22 cellular contexts compared by ENCODE assay signal in genomic region chr7:6571160-6571779, GRCh38. TPM values are rescaled to one million over a fixed set of nuclear protein-coding genes. Genes with fewer than 3 reads are reported as not detected.
A peak's percentile ranks its signal among the peaks of the same experiment; 100 is the strongest.
DNase-seq lines count a peak whose midpoint lies in the region; ATAC-seq, FAIRE-seq and TF ChIP-seq lines count a peak whose summit lies in the region.
"Had no signal": no experiment of that assay in that cellular context is flagged by ENCODE, and none has a peak within 500 bp of the region (broad histone marks: within the 10 kb centered on the region; RNA-seq: fewer than 3 reads in every experiment).

No MANE protein-coding gene starts in this region.

- TF ChIP-seq EP300 in GM12878 (IDR thresholded peaks at IDR 0.05; ENCODE audit: borderline replicate concordance in 1 of 2, control insufficient read depth in 1 of 2, low read depth in 2 of 2, low read length in 2 of 2): no peak

- H3K4me3 ChIP-seq in GM12878: no peak overlapping the region
- H3K4me3 ChIP-seq in neural progenitor cell: no peak overlapping the region
- H3K4me3 ChIP-seq: lung, right atrium auricular region, transverse colon had no signal

- H3K4me2 ChIP-seq in GM12878 (ENCODE audit: control insufficient read depth, insufficient read depth) (no peak overlapping the region), neural progenitor cell (no peak overlapping the region)

- 28% methylated on average over 7 of the region's 7 CpGs for WGBS in GM12878 (ENCODE audit: insufficient coverage, insufficient replicate concordance, low lambda C conversion rate, missing lambda C conversion rate)

- SMC1A ChIA-PET in GM12878 (lab: Charles Lee; ENCODE audit: uncharacterized antibody, unreplicated experiment): no interaction called here

- H3K27ac ChIP-seq in GM12878 (ENCODE audit: control insufficient read depth, insufficient read depth) (no peak overlapping the region), neural progenitor cell (no peak overlapping the region)
- H3K27ac ChIP-seq: right atrium auricular region, transverse colon had no signal

- TF ChIP-seq RAD21 in GM12878 (IDR thresholded peaks at IDR 0.05; ENCODE audit: insufficient read depth, low read depth, low read length): no peak

- H3K9ac ChIP-seq in GM12878 (ENCODE audit: control insufficient read depth, insufficient read depth, low read length) (no peak overlapping the region), neural progenitor cell (no peak overlapping the region)

- H3K9me3 ChIP-seq in GM12878 (replicated peaks; ENCODE audit: control insufficient read depth, insufficient read depth, low read length) (no peaks in the 10 kb centered on the region), neural progenitor cell (ENCODE audit: low read depth) (no peaks in the 10 kb centered on the region)
- H3K9me3 ChIP-seq: Caco-2, right atrium auricular region, transverse colon had no signal

- POLR2A ChIA-PET in GM12878 (lab: Charles Lee): interaction anchor here (0.6 kb wide), 1 partner anchor 323 kb away, joined by 5 read pairs; no protein-coding TSS in a partner anchor

- no peak overlapping the region for H3K4me3 Mint-ChIP-seq in activated naive CD8-positive, alpha-beta T cell treated with anti-CD3 and anti-CD28 coated beads, Interleukin-2, amount 50 U/mL, for 24 hours
- H3K4me3 Mint-ChIP-seq in activated naive CD8-positive, alpha-beta T cell treated with anti-CD3 and anti-CD28 coated beads for 36 hours: no peak overlapping the region
- no peak overlapping the region for H3K4me3 Mint-ChIP-seq in neural progenitor cell
- H3K4me3 Mint-ChIP-seq: central memory CD8-positive, alpha-beta T cell; T-helper 17 cell; WTC11 had no signal

- no peaks in the 10 kb centered on the region for H3K36me3 Mint-ChIP-seq in activated naive CD8-positive, alpha-beta T cell treated with anti-CD3 and anti-CD28 coated beads, Interleukin-2, amount 50 U/mL, for 24 hours (ENCODE audit: low read depth)
- no peaks in the 10 kb centered on the region for H3K36me3 Mint-ChIP-seq in activated naive CD8-positive, alpha-beta T cell treated with anti-CD3 and anti-CD28 coated beads for 36 hours
- H3K36me3 Mint-ChIP-seq in neural progenitor cell: no peaks in the 10 kb centered on the region
- H3K36me3 Mint-ChIP-seq: WTC11 had no signal

- H3K36me3 ChIP-seq in GM12878 (ENCODE audit: control insufficient read depth in 2 of 2, insufficient read depth in 2 of 2, low read length in 1 of 2) (no peaks in the 10 kb centered on the region), neural progenitor cell (no peaks in the 10 kb centered on the region)
- H3K36me3 ChIP-seq: right atrium auricular region, transverse colon had no signal

- RAD21 ChIA-PET in GM12878 (lab: Charles Lee; ENCODE audit: unreplicated experiment): no interaction called here

- CTCF ChIA-PET in GM12878 (lab: Yijun Ruan, JAX): interaction anchor here (1.6 to 2.2 kb wide), 2 partner anchors 10 to 55 kb away, joined by 4 to 9 read pairs; no protein-coding TSS in a partner anchor

- no peak for DNase-seq in activated naive CD8-positive, alpha-beta T cell treated with anti-CD3 and anti-CD28 coated beads, Interleukin-2, amount 50 U/mL, for 24 hours
- no peak for DNase-seq in activated naive CD8-positive, alpha-beta T cell treated with anti-CD3 and anti-CD28 coated beads for 36 hours
- DNase-seq in GM12878 (ENCODE audit: low read depth, low spot score): no peak
- no peak for DNase-seq in urothelium cell line (ENCODE audit: low spot score)
- DNase-seq in cortex of kidney (lab: John Stamatoyannopoulos, UW): no peak
- DNase-seq in neural progenitor cell (ENCODE audit: low spot score): no peak
- DNase-seq: activated effector memory CD4-positive, alpha-beta T cell treated with Interleukin-2 at 50 U/mL for 16 hours; amygdala; Caco-2; effector CD4-positive, alpha-beta T cell; NCI-H187; occipital lobe; stimulated activated naive CD4-positive, alpha-beta T cell treated with Interleukin-2 at 50 U/mL for 16 hours; T-helper 17 cell; transverse colon had no signal

- TF ChIP-seq POLR2A in GM12878 (IDR thresholded peaks at IDR 0.05; ENCODE audit: low read depth, low read length): no peak

- no peaks in the 10 kb centered on the region for H3K9me3 Mint-ChIP-seq in activated naive CD8-positive, alpha-beta T cell treated with anti-CD3 and anti-CD28 coated beads, Interleukin-2, amount 50 U/mL, for 24 hours
- H3K9me3 Mint-ChIP-seq in activated naive CD8-positive, alpha-beta T cell treated with anti-CD3 and anti-CD28 coated beads for 36 hours: no peaks in the 10 kb centered on the region
- peaks cover 5% of the 10 kb centered on the region for H3K9me3 Mint-ChIP-seq in neural progenitor cell
- H3K9me3 Mint-ChIP-seq: central memory CD8-positive, alpha-beta T cell; WTC11 had no signal

- 0 out of 2 replicates have a peak, but pooled peaks cover 3% of the 10 kb centered on the region for H3K4me1 ChIP-seq in GM12878 (ENCODE audit: control insufficient read depth, insufficient read depth, low read length)
- no peaks in the 10 kb centered on the region for H3K4me1 ChIP-seq in neural progenitor cell
- H3K4me1 ChIP-seq: Caco-2, right atrium auricular region, transverse colon had no signal

- no peaks in the 10 kb centered on the region for H3K27me3 Mint-ChIP-seq in activated naive CD8-positive, alpha-beta T cell treated with anti-CD3 and anti-CD28 coated beads, Interleukin-2, amount 50 U/mL, for 24 hours
- H3K27me3 Mint-ChIP-seq in activated naive CD8-positive, alpha-beta T cell treated with anti-CD3 and anti-CD28 coated beads for 36 hours: peaks cover 3% of the 10 kb centered on the region
- H3K27me3 Mint-ChIP-seq in neural progenitor cell (ENCODE audit: insufficient read depth, low read depth): peaks cover 12% of the 10 kb centered on the region

- FAIRE-seq in GM12878 (lab: Jason Lieb, UNC) (no peak), urothelium cell line (lab: Jason Lieb, UNC) (peak; percentile 96)

- in situ Hi-C loops in GM12878 (cut with MboI): no loop called here

- H3K27me3 ChIP-seq in GM12878 (replicated peaks in 1 of 2; ENCODE audit: control insufficient read depth in 2 of 2, insufficient read depth in 2 of 2, low read length in 1 of 2) (no peaks in the 10 kb centered on the region), neural progenitor cell (no peaks in the 10 kb centered on the region)
- H3K27me3 ChIP-seq: right atrium auricular region, transverse colon had no signal

- ATAC-seq in activated naive CD8-positive, alpha-beta T cell treated with anti-CD3 and anti-CD28 coated beads, Interleukin-2, amount 50 U/mL, for 24 hours: peak; percentile 48
- ATAC-seq in HG02885 (IDR thresholded peaks at IDR 0.05; ENCODE audit: poor library complexity, unreplicated experiment): peak; percentile 61
- peak; percentile 53; the same call in 2 of the 3 replicates for ATAC-seq in GM12878
- ATAC-seq: T-helper 17 cell, WTC11 had no signal

- no peaks in the 10 kb centered on the region for H4K20me1 ChIP-seq in GM12878 (ENCODE audit: control insufficient read depth, insufficient read depth)
- H4K20me1 ChIP-seq in neural progenitor cell (ENCODE audit: low read depth): no peaks in the 10 kb centered on the region

- H2AFZ ChIP-seq in GM12878 (ENCODE audit: control insufficient read depth, low read depth, low read length): no peak overlapping the region
- no peak overlapping the region for H2AFZ ChIP-seq in neural progenitor cell (replicated peaks)

- no peak overlapping the region for H3K27ac Mint-ChIP-seq in activated naive CD8-positive, alpha-beta T cell treated with anti-CD3 and anti-CD28 coated beads, Interleukin-2, amount 50 U/mL, for 24 hours
- H3K27ac Mint-ChIP-seq in activated naive CD8-positive, alpha-beta T cell treated with anti-CD3 and anti-CD28 coated beads for 36 hours: no peak overlapping the region
- H3K27ac Mint-ChIP-seq in neural progenitor cell: no peak overlapping the region
- H3K27ac Mint-ChIP-seq: T-helper 17 cell, WTC11 had no signal

- peaks cover 5% of the 10 kb centered on the region for H3F3A ChIP-seq in neural progenitor cell (ENCODE audit: low read depth)

- TF ChIP-seq CTCF in GM12878 (IDR thresholded peaks at IDR 0.05 in 2 of 3, conservative IDR thresholded peaks at IDR 0.05 in 1 of 3; ENCODE audit: control insufficient read depth in 2 of 3, extremely low read depth in 1 of 3, insufficient read depth in 1 of 3, low read depth in 3 of 3, low read length in 3 of 3): no peak
- TF ChIP-seq CTCF in neural progenitor cell (IDR thresholded peaks at IDR 0.05): no peak

- peaks cover 3% of the 10 kb centered on the region for H3K4me1 Mint-ChIP-seq in activated naive CD8-positive, alpha-beta T cell treated with anti-CD3 and anti-CD28 coated beads, Interleukin-2, amount 50 U/mL, for 24 hours
- peaks cover 3% of the 10 kb centered on the region for H3K4me1 Mint-ChIP-seq in activated naive CD8-positive, alpha-beta T cell treated with anti-CD3 and anti-CD28 coated beads for 36 hours
- peaks cover 2% of the 10 kb centered on the region for H3K4me1 Mint-ChIP-seq in neural progenitor cell
- H3K4me1 Mint-ChIP-seq: central memory CD8-positive, alpha-beta T cell; WTC11 had no signal

- intact Hi-C loops in GM12878 (cut with micrococcal nuclease; ENCODE audit: unreplicated experiment): loop anchor here (5.0 kb wide), 1 partner anchor 54 kb away; no protein-coding TSS in a partner anchor

- no peaks in the 10 kb centered on the region for H3K79me2 ChIP-seq in GM12878 (ENCODE audit: control insufficient read depth, insufficient read depth, low read length)
- no peaks in the 10 kb centered on the region for H3K79me2 ChIP-seq in neural progenitor cell (ENCODE audit: low read depth)

- no TSS peak for BruUV-seq in GM12878 (replicated peaks; lab: Mats Ljungman, UMichigan)

RNA-seq across cellular contexts. Expression of gene ZDHHC4, which starts 6.0 kb away (rescaled TPM):
- total RNA-seq in activated naive CD8-positive, alpha-beta T cell treated with anti-CD3 and anti-CD28 coated beads for 36 hours: 10 to 100 TPM; 31.4 to 40.2 TPM
- total RNA-seq in GM12878 (2013; cell fraction: nucleolus; rRNA removed): 61.3 and 61.7 TPM in 2 replicates
- total RNA-seq in GM12878 (2014; rRNA removed): 31.1 and 36.0 TPM in 2 replicates
- 30.6 and 31.2 TPM in 2 replicates for total RNA-seq in GM12878 (2014; rRNA removed; fragmentation: Illumina TruSeq; extraction: Trizol)
- total RNA-seq in GM12878 (2021): 31.8 and 34.0 TPM in 2 replicates
- polyA plus RNA-seq in GM12878 (2011; ENCODE audit: low read depth): 40.0 TPM
- polyA plus RNA-seq in GM12878 (2011; rRNA removed): 63.2 and 74.3 TPM in 2 replicates
- polyA plus RNA-seq in GM12878 (2011; cell fraction: cytosol; rRNA removed): 82.6 and 102 TPM in 2 replicates
- polyA plus RNA-seq in GM12878 (2011; cell fraction: nucleus; rRNA removed): 80.2 and 96.9 TPM in 2 replicates
- polyA plus RNA-seq in GM12878 (2012): 41.3 and 42.0 TPM in 2 replicates
- 25.5 and 35.6 TPM in 2 replicates for polyA plus RNA-seq in GM12878 (2014; fragmentation: Illumina TruSeq; extraction: Trizol)
- polyA plus RNA-seq in GM12878 (2014; fragmentation: Nextera tagmentation; extraction: Ambion mirVana): 10 to 100 TPM; 34.5 to 37.9 TPM
- polyA plus RNA-seq in GM12878 (2014; rRNA removed): 31.1 and 35.6 TPM in 2 replicates
- polyA plus RNA-seq in GM12878 (2016; fragmentation: Nextera tagmentation; extraction: Ambion mirVana): 10 to 100 TPM; 38.4 to 43.1 TPM
- 122 and 141 TPM in 2 replicates for polyA minus RNA-seq in GM12878 (2011; rRNA and poly(A)+ RNA removed)
- 17.1 and 17.8 TPM in 2 replicates for polyA minus RNA-seq in GM12878 (2011; cell fraction: cytosol; rRNA and poly(A)+ RNA removed)
- polyA minus RNA-seq in GM12878 (2011; cell fraction: nucleus; rRNA and poly(A)+ RNA removed): 35.7 and 46.0 TPM in 2 replicates
- 75.9 and 102 TPM in 2 replicates for total RNA-seq in neural progenitor cell (ENCODE audit: low replicate concordance)

RNA-seq across cellular contexts. Expression of gene INTS15, which starts 18.6 kb away (rescaled TPM):
- total RNA-seq in activated naive CD8-positive, alpha-beta T cell treated with anti-CD3 and anti-CD28 coated beads for 36 hours: 10 to 100 TPM; 31.9 to 35.0 TPM
- 29.3 and 43.0 TPM in 2 replicates for total RNA-seq in GM12878 (2013; cell fraction: nucleolus; rRNA removed)
- 25.4 and 28.9 TPM in 2 replicates for total RNA-seq in GM12878 (2014; rRNA removed)
- 11.2 and 11.4 TPM in 2 replicates for total RNA-seq in GM12878 (2014; rRNA removed; fragmentation: Illumina TruSeq; extraction: Trizol)
- 25.4 and 28.2 TPM in 2 replicates for total RNA-seq in GM12878 (2021)
- 5.8 TPM for polyA plus RNA-seq in GM12878 (2011; ENCODE audit: low read depth)
- 13.2 and 18.5 TPM in 2 replicates for polyA plus RNA-seq in GM12878 (2011; rRNA removed)
- polyA plus RNA-seq in GM12878 (2011; cell fraction: cytosol; rRNA removed): 28.0 and 32.3 TPM in 2 replicates
- polyA plus RNA-seq in GM12878 (2011; cell fraction: nucleus; rRNA removed): 34.2 and 49.2 TPM in 2 replicates
- polyA plus RNA-seq in GM12878 (2012): 13.2 and 20.1 TPM in 2 replicates
- polyA plus RNA-seq in GM12878 (2014; fragmentation: Illumina TruSeq; extraction: Trizol): 25.3 and 27.2 TPM in 2 replicates
- polyA plus RNA-seq in GM12878 (2014; fragmentation: Nextera tagmentation; extraction: Ambion mirVana): 1 to 10 TPM in 1 of 2 experiments, under 1 TPM in 1; 0.89 to 2.4 TPM
- polyA plus RNA-seq in GM12878 (2014; rRNA removed): 26.9 and 28.1 TPM in 2 replicates
- polyA plus RNA-seq in GM12878 (2016; fragmentation: Nextera tagmentation; extraction: Ambion mirVana): 10 to 100 TPM; 14.9 to 15.1 TPM
- 8.1 and 22.3 TPM in 2 replicates for polyA minus RNA-seq in GM12878 (2011; rRNA and poly(A)+ RNA removed)
- polyA minus RNA-seq in GM12878 (2011; cell fraction: cytosol; rRNA and poly(A)+ RNA removed): 8.2 and 10.6 TPM in 2 replicates
- polyA minus RNA-seq in GM12878 (2011; cell fraction: nucleus; rRNA and poly(A)+ RNA removed): 10.9 and 11.7 TPM in 2 replicates
- 13.7 and 24.1 TPM in 2 replicates for total RNA-seq in neural progenitor cell (ENCODE audit: low replicate concordance)

RNA-seq across cellular contexts. Expression of gene GRID2IP, which starts 20.0 kb away (rescaled TPM):
- under 1 TPM in 1 of 2 experiments, not detected in 1; 0.06 TPM for total RNA-seq in activated naive CD8-positive, alpha-beta T cell treated with anti-CD3 and anti-CD28 coated beads for 36 hours
- total RNA-seq in GM12878 (2013; cell fraction: nucleolus; rRNA removed): 0.10 TPM in 1 of 2 replicates, not detected in the other
- total RNA-seq in GM12878 (2014; rRNA removed): 0.05 TPM in 1 of 2 replicates, not detected in the other
- not detected in 2 replicates for total RNA-seq in GM12878 (2014; rRNA removed; fragmentation: Illumina TruSeq; extraction: Trizol)
- total RNA-seq in GM12878 (2021): not detected in 2 replicates
- polyA plus RNA-seq in GM12878 (2011; ENCODE audit: low read depth): not detected
- polyA plus RNA-seq in GM12878 (2011; rRNA removed): not detected in 2 replicates
- not detected in 2 replicates for polyA plus RNA-seq in GM12878 (2011; cell fraction: cytosol; rRNA removed)
- polyA plus RNA-seq in GM12878 (2011; cell fraction: nucleus; rRNA removed): 0.06 and 0.10 TPM in 2 replicates
- 0.06 TPM in 1 of 2 replicates, not detected in the other for polyA plus RNA-seq in GM12878 (2012)
- polyA plus RNA-seq in GM12878 (2014; fragmentation: Illumina TruSeq; extraction: Trizol): not detected in 2 replicates
- not detected for polyA plus RNA-seq in GM12878 (2014; fragmentation: Nextera tagmentation; extraction: Ambion mirVana)
- not detected in 2 replicates for polyA plus RNA-seq in GM12878 (2014; rRNA removed)
- polyA plus RNA-seq in GM12878 (2016; fragmentation: Nextera tagmentation; extraction: Ambion mirVana): not detected
- not detected in 2 replicates for polyA minus RNA-seq in GM12878 (2011; rRNA and poly(A)+ RNA removed)
- not detected in 2 replicates for polyA minus RNA-seq in GM12878 (2011; cell fraction: cytosol; rRNA and poly(A)+ RNA removed)
- polyA minus RNA-seq in GM12878 (2011; cell fraction: nucleus; rRNA and poly(A)+ RNA removed): 0.12 TPM in 1 of 2 replicates, not detected in the other
- 0.31 TPM in 1 of 2 replicates, not detected in the other for total RNA-seq in neural progenitor cell (ENCODE audit: low replicate concordance)
- total RNA-seq: fibroblast of lung, NCI-H460 had no signal
- polyA plus RNA-seq: fibroblast of lung had no signal

RNA-seq across cellular contexts. Expression of gene ZNF853, which starts 44.1 kb away (rescaled TPM):
- total RNA-seq in activated naive CD8-positive, alpha-beta T cell treated with anti-CD3 and anti-CD28 coated beads for 36 hours: 1 to 10 TPM; 2.2 TPM
- 0.61 and 0.73 TPM in 2 replicates for total RNA-seq in GM12878 (2013; cell fraction: nucleolus; rRNA removed)
- total RNA-seq in GM12878 (2014; rRNA removed): 0.05 and 0.06 TPM in 2 replicates
- 0.04 and 0.05 TPM in 2 replicates for total RNA-seq in GM12878 (2014; rRNA removed; fragmentation: Illumina TruSeq; extraction: Trizol)
- 0.11 and 0.13 TPM in 2 replicates for total RNA-seq in GM12878 (2021)
- polyA plus RNA-seq in GM12878 (2011; ENCODE audit: low read depth): 0.12 TPM
- polyA plus RNA-seq in GM12878 (2011; rRNA removed): 0.17 and 0.26 TPM in 2 replicates
- polyA plus RNA-seq in GM12878 (2011; cell fraction: cytosol; rRNA removed): 0.25 and 0.33 TPM in 2 replicates
- polyA plus RNA-seq in GM12878 (2011; cell fraction: nucleus; rRNA removed): 0.22 and 0.27 TPM in 2 replicates
- polyA plus RNA-seq in GM12878 (2012): 0.19 and 0.25 TPM in 2 replicates
- 0.04 and 0.05 TPM in 2 replicates for polyA plus RNA-seq in GM12878 (2014; fragmentation: Illumina TruSeq; extraction: Trizol)
- polyA plus RNA-seq in GM12878 (2014; fragmentation: Nextera tagmentation; extraction: Ambion mirVana): not detected
- polyA plus RNA-seq in GM12878 (2014; rRNA removed): 0.05 TPM in 1 of 2 replicates, not detected in the other
- polyA plus RNA-seq in GM12878 (2016; fragmentation: Nextera tagmentation; extraction: Ambion mirVana): under 1 TPM in 1 of 2 experiments, not detected in 1; 0.04 TPM
- polyA minus RNA-seq in GM12878 (2011; rRNA and poly(A)+ RNA removed): 0.29 and 0.46 TPM in 2 replicates
- polyA minus RNA-seq in GM12878 (2011; cell fraction: cytosol; rRNA and poly(A)+ RNA removed): 0.21 and 0.40 TPM in 2 replicates
- polyA minus RNA-seq in GM12878 (2011; cell fraction: nucleus; rRNA and poly(A)+ RNA removed): 0.12 TPM in 1 of 2 replicates, not detected in the other
- total RNA-seq in neural progenitor cell (ENCODE audit: low replicate concordance): 6.2 and 8.2 TPM in 2 replicates
